Comparison of ENCODE assay signal across 8 cellular contexts in genomic region chr9:4666042-4666699, GRCh38. TPM values are rescaled to one million over a fixed set of nuclear protein-coding genes. Genes with fewer than 3 reads are reported as not detected.
DNase-seq lines count a peak whose midpoint lies in the region; ATAC-seq and TF ChIP-seq lines count a peak whose summit lies in the region.

A gene with protein sequence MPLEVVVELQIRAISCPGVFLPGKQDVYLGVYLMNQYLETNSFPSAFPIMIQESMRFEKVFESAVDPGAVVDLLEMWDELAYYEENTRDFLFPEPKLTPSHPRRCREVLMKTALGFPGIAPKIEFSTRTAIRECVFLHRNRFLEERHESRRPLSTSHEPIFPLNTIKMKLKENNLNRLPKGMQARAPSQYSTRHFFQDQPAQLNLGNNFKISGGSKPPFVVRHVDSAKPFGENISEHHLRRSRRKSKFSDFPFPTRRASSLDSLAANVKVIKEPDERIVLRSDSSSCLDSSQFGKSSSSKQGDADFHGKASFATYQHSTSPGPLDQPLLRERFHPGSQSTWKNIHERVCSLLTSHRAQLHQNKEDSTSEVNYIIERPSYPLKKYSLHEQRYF (minus strand): TSS chr9:4666480. CDS start chr9:4666250, 230 bp downstream.

- CTCF ChIA-PET in Panc1 (lab: Charles Lee), result no interaction called here

- no peaks in the 10 kb centered on the region for H3K9me3 Mint-ChIP-seq in naive thymus-derived CD8-positive, alpha-beta T cell

- intact Hi-C loops in Panc1 (cut with micrococcal nuclease; ENCODE audit: unreplicated experiment), result loop anchor here (10.0 kb wide), 1 partner anchor 281 kb away; no protein-coding TSS in a partner anchor

- peak within 1 kb of the TSS; percentile 84 to 97 (median 95) for H3K27ac Mint-ChIP-seq in naive thymus-derived CD8-positive, alpha-beta T cell

- no peak within 1 kb of the TSS for H3K27ac ChIP-seq in Panc1 (ENCODE audit: low read length)
- peak within 1 kb of the TSS in 3 of 4 donors; percentile 41 to 72 (median 47) for H3K27ac ChIP-seq in tibial nerve

- H3K9me3 ChIP-seq in Panc1 (ENCODE audit: control insufficient read depth, insufficient read depth, low read depth, low read length) (no peaks in the 10 kb centered on the region), tibial nerve (no peaks in the 10 kb centered on the region)

- TF ChIP-seq POLR2A in tibial nerve (IDR thresholded peaks at IDR 0.05), result no peak

- H3K36me3 Mint-ChIP-seq in naive thymus-derived CD8-positive, alpha-beta T cell, result no peaks in the 10 kb centered on the region

- POLR2A ChIA-PET in Panc1 (lab: Charles Lee), result interaction anchor here (0.7 kb wide), 1 partner anchor 370 kb away, joined by 4 read pairs; no protein-coding TSS in a partner anchor
- POLR2A ChIA-PET in naive thymus-derived CD8-positive, alpha-beta T cell (lab: Charles Lee), result interaction anchor here (0.6 to 6.3 kb wide), 9 partner anchors 12 to 1139 kb away, joined by 3 to 142 read pairs (median 4); partner anchors contain the start of genes AK3, CDC37L1 and RCL1

- H3K27me3 ChIP-seq in Panc1 (ENCODE audit: control insufficient read depth, insufficient read depth, low read length) (no peaks in the 10 kb centered on the region), tibial nerve (no peaks in the 10 kb centered on the region)

- WGBS in tibial nerve, 2 donors, result 3% methylated on average over 28 to 29 of the region's 36 CpGs

- no peaks in the 10 kb centered on the region for H3K27me3 Mint-ChIP-seq in naive thymus-derived CD8-positive, alpha-beta T cell

- ATAC-seq in HG02678 (IDR thresholded peaks at IDR 0.05; ENCODE audit: unreplicated experiment), result peak; percentile 31
- ATAC-seq in Panc1, result peak; percentile 40; the same call in 1 of the 2 replicates
- peak; percentile 21 to 41 for ATAC-seq in naive thymus-derived CD8-positive, alpha-beta T cell
- ATAC-seq in HG02610 (IDR thresholded peaks at IDR 0.05; ENCODE audit: unreplicated experiment), result no peak

- peaks cover 38 to 89% (median 73%) of the 10 kb centered on the region in 4 donors for H3K4me1 Mint-ChIP-seq in naive thymus-derived CD8-positive, alpha-beta T cell

- H3K36me3 ChIP-seq in Panc1 (ENCODE audit: control insufficient read depth, insufficient read depth, low read length) (no peaks in the 10 kb centered on the region), tibial nerve (no peaks in the 10 kb centered on the region)

- peak in 1 of 2 donors; percentile 31 for TF ChIP-seq EP300 in tibial nerve (IDR thresholded peaks at IDR 0.05)

- H3K4me3 Mint-ChIP-seq in naive thymus-derived CD8-positive, alpha-beta T cell, result peak within 1 kb of the TSS; percentile 85 to 99 (median 90)

- H3K4me1 ChIP-seq in Panc1 (ENCODE audit: control insufficient read depth, insufficient read depth, low read length), result no peaks in the 10 kb centered on the region; the same call in 1 of the 2 replicates
- peaks cover 0 to 48% (median 32%) of the 10 kb centered on the region in 4 donors for H3K4me1 ChIP-seq in tibial nerve

- TF ChIP-seq CTCF in Panc1 (IDR thresholded peaks at IDR 0.05) (no peak), foreskin fibroblast (IDR thresholded peaks at IDR 0.05; ENCODE audit: low read depth, low read length) (peak; percentile 17), tibial nerve (IDR thresholded peaks at IDR 0.05) (no peak)

- BruUV-seq in Panc1 (replicated peaks; lab: Mats Ljungman, UMichigan), result no TSS peak

- H3K4me3 ChIP-seq in Panc1 (ENCODE audit: low read depth in 2 of 2, low read length in 2 of 2), result peak within 1 kb of the TSS; percentile 43 to 50
- H3K4me3 ChIP-seq in foreskin fibroblast (ENCODE audit: low read depth in 1 of 2, low read length in 2 of 2), result peak within 1 kb of the TSS; percentile 55 to 62
- H3K4me3 ChIP-seq in tibial nerve, result peak within 1 kb of the TSS; percentile 36 to 50 (median 47)

- in situ Hi-C loops in Panc1 (cut with HindIII; ENCODE audit: low pct_unique_long_range_greater_than_20kb, low sequenced_read_pairs), result no loop called here

- DNase-seq in D341Med (ENCODE audit: low spot score) (peak; percentile 28), Panc1 (ENCODE audit: low read depth, low spot score) (no peak), activated gamma-delta T cell treated with Interleukin-2 at 50 U/mL for 16 hours (peak; percentile 12), foreskin fibroblast (peak; percentile 51 to 86), tibial nerve (ENCODE audit: low spot score in 2 of 2) (peak in 1 of 2 donors; percentile 34)
- DNase-seq in naive thymus-derived CD8-positive, alpha-beta T cell, result peak in 9 of 10 donors; percentile 36 to 73 (median 47)

RNA-seq across cellular contexts. Expression of the gene that starts here (rescaled TPM):
- total RNA-seq in Panc1 (2021; ENCODE audit: unreplicated experiment) (0.13 TPM), tibial nerve (1 to 10 TPM; 1.3 to 5.4 (median 3.8) TPM)
- polyA plus RNA-seq in Panc1 (2012; ENCODE audit: insufficient read length), result 0.45 TPM
- total RNA-seq in naive thymus-derived CD8-positive, alpha-beta T cell, result 1 to 10 TPM; 5.2 to 5.8 TPM
- polyA plus RNA-seq in naive thymus-derived CD8-positive, alpha-beta T cell, result 1 to 10 TPM in 2 of 3 donors, not detected in 1; 1.5 to 2.6 TPM

Comparison
In these comparisons a context has a peak if more than half of its experiments do, and no peak if none do; other contexts are left out.
1. Peak in ATAC-seq and H3K4me3 ChIP-seq in Panc1; RNA of the gene not detected or under 1 TPM.